Comparison of ENCODE assay signal across 1 cellular context in genomic region chr2:96413067-96413722, GRCh38.
TF ChIP-seq lines count a peak whose summit lies in the region.

No MANE protein-coding gene starts in this region.

TF ChIP-seq in HepG2, 621 proteins besides CTCF, POLR2A, EP300 and RAD21 (continued from another document and continues in another):
- TF ChIP-seq PATZ1 (CRISPR knock-in tag; IDR thresholded peaks at IDR 0.05) (peak; percentile 52), TOPORS (CRISPR knock-in tag; IDR thresholded peaks at IDR 0.05) (no peak), ZNF512 (CRISPR knock-in tag; IDR thresholded peaks at IDR 0.05) (no peak), ZMAT5 (CRISPR knock-in tag; IDR thresholded peaks at IDR 0.05; ENCODE audit: borderline replicate concordance, low read depth) (no peak), ZNF276 (CRISPR knock-in tag; IDR thresholded peaks at IDR 0.05; ENCODE audit: low read depth) (no peak), TARDBP (CRISPR knock-in tag; IDR thresholded peaks at IDR 0.05) (no peak), FOXP1 (IDR thresholded peaks at IDR 0.05) (no peak), FOXP1 (CRISPR knock-in tag; IDR thresholded peaks at IDR 0.05) (no peak), AKAP8 (CRISPR knock-in tag; IDR thresholded peaks at IDR 0.05) (no peak), ATF6 (CRISPR knock-in tag; conservative IDR thresholded peaks at IDR 0.05) (no peak), CC2D1A (CRISPR knock-in tag; IDR thresholded peaks at IDR 0.05) (no peak), PPARG (CRISPR knock-in tag; conservative IDR thresholded peaks at IDR 0.05) (no peak), ZNF713 (CRISPR knock-in tag; IDR thresholded peaks at IDR 0.05) (no peak), ZNF335 (CRISPR knock-in tag; IDR thresholded peaks at IDR 0.05) (no peak), ZBTB8A (CRISPR knock-in tag; IDR thresholded peaks at IDR 0.05; ENCODE audit: borderline replicate concordance, low read depth) (no peak), CBFB (CRISPR knock-in tag; IDR thresholded peaks at IDR 0.05) (no peak), SAP130 (CRISPR knock-in tag; IDR thresholded peaks at IDR 0.05; ENCODE audit: low read depth) (peak; percentile 43), THAP7 (CRISPR knock-in tag; IDR thresholded peaks at IDR 0.05) (no peak), HDAC2 (CRISPR knock-in tag; IDR thresholded peaks at IDR 0.05) (no peak), PTBP1 (IDR thresholded peaks at IDR 0.05; ENCODE audit: low read depth, low read length, poor library complexity, severe bottlenecking) (no peak), MNT (IDR thresholded peaks at IDR 0.05) (no peak), TP53 (CRISPR knock-in tag; conservative IDR thresholded peaks at IDR 0.05) (no peak), HMGXB4 (CRISPR knock-in tag; IDR thresholded peaks at IDR 0.05; ENCODE audit: borderline replicate concordance in 1 of 2, low read depth in 1 of 2) (peak in 1 of 2 experiments; percentile 46; a peak in 2 of 4 replicates), UBTF (CRISPR knock-in tag; IDR thresholded peaks at IDR 0.05) (no peak), ZNF230 (CRISPR knock-in tag; IDR thresholded peaks at IDR 0.05) (no peak), MED13 (CRISPR knock-in tag; IDR thresholded peaks at IDR 0.05) (no peak), EEA1 (CRISPR knock-in tag; IDR thresholded peaks at IDR 0.05; ENCODE audit: borderline replicate concordance) (no peak), EHMT2 (IDR thresholded peaks at IDR 0.05; ENCODE audit: borderline replicate concordance, low read depth, low read length) (no peak), GABPA (IDR thresholded peaks at IDR 0.05; ENCODE audit: low read depth, low read length) (no peak), GABPA (CRISPR knock-in tag; IDR thresholded peaks at IDR 0.05; ENCODE audit: low read depth) (no peak), ZBTB34 (CRISPR knock-in tag; IDR thresholded peaks at IDR 0.05) (no peak), RFX1 (IDR thresholded peaks at IDR 0.05) (no peak; the same call in 1 of the 2 replicates), PLSCR1 (CRISPR knock-in tag; IDR thresholded peaks at IDR 0.05; ENCODE audit: borderline replicate concordance) (no peak), PCBP2 (optimal IDR thresholded peaks at IDR 0.05; ENCODE audit: low read depth, low read length, poor library complexity, severe bottlenecking) (no peak), PRMT3 (CRISPR knock-in tag; IDR thresholded peaks at IDR 0.05; ENCODE audit: borderline replicate concordance, low read depth) (no peak), JDP2 (CRISPR knock-in tag; IDR thresholded peaks at IDR 0.05; ENCODE audit: borderline replicate concordance) (no peak), KLF11 (CRISPR knock-in tag; IDR thresholded peaks at IDR 0.05) (no peak), ZFP41 (CRISPR knock-in tag; IDR thresholded peaks at IDR 0.05; ENCODE audit: borderline replicate concordance) (no peak), ZBTB7B (CRISPR knock-in tag; IDR thresholded peaks at IDR 0.05) (0 out of 2 replicates have a peak, but pooled peaks have one; percentile 36), TRIM24 (CRISPR knock-in tag; IDR thresholded peaks at IDR 0.05) (no peak), DRAP1 (CRISPR knock-in tag; IDR thresholded peaks at IDR 0.05) (no peak), ZSCAN5A (CRISPR knock-in tag; IDR thresholded peaks at IDR 0.05; ENCODE audit: borderline replicate concordance) (no peak), ZNF160 (CRISPR knock-in tag; IDR thresholded peaks at IDR 0.05) (no peak), GTF3A (CRISPR knock-in tag; conservative IDR thresholded peaks at IDR 0.05) (no peak), ZNF674 (CRISPR knock-in tag; IDR thresholded peaks at IDR 0.05; ENCODE audit: low read depth) (no peak), MTF2 (CRISPR knock-in tag; IDR thresholded peaks at IDR 0.05; ENCODE audit: borderline replicate concordance) (no peak), SALL2 (CRISPR knock-in tag; IDR thresholded peaks at IDR 0.05) (no peak), ARNTL (CRISPR knock-in tag; IDR thresholded peaks at IDR 0.05) (0 out of 2 replicates have a peak, but pooled peaks have one; percentile 21)
